ENCODE assay signal across 31 cellular contexts in genomic region chr5:37945446-37945845, GRCh38.
"Had no signal": no experiment of that assay in that cellular context is flagged by ENCODE, and none has a peak within 500 bp of the region (broad histone marks: within the 10 kb centered on the region; RNA-seq: fewer than 3 reads in every experiment).

No MANE protein-coding gene starts in this region.

- ATAC-seq: activated naive CD4-positive, alpha-beta T cell treated with anti-CD3 and anti-CD28 coated beads, Interleukin-2, amount 50 U/mL, for 72 hours; activated naive CD8-positive, alpha-beta T cell treated with anti-CD3 and anti-CD28 coated beads, Interleukin-2, amount 50 U/mL, for 24 hours; activated T-cell treated with anti-CD3 and anti-CD28 coated beads, Interleukin-2, amount 50 U/mL, for 4 hours; activated T-cell treated with anti-CD3 and anti-CD28 coated beads, Interleukin-2, amount 50 U/mL, for 72 hours; activated T-helper 17 cell treated with anti-CD3 and anti-CD28 coated beads, Interleukin-2, amount 50 U/mL, for 72 hours had no signal

- H3K4me1 ChIP-seq: adrenal gland, ascending aorta, breast epithelium had no signal

- H3K36me3 ChIP-seq: adrenal gland, ascending aorta, brain microvascular endothelial cell, breast epithelium, cardiac muscle cell had no signal

- H3K27ac ChIP-seq: adrenal gland, ascending aorta, brain microvascular endothelial cell, breast epithelium, cardiac muscle cell had no signal

- H3K9me3 ChIP-seq: adrenal gland, ascending aorta, breast epithelium had no signal

- DNase-seq: activated effector memory CD4-positive, alpha-beta T cell treated with anti-CD3 and anti-CD28 coated beads, Interleukin-2, amount 50 U/mL, for 16 hours; activated effector memory CD4-positive, alpha-beta T cell treated with Interleukin-2 at 50 U/mL for 16 hours; activated gamma-delta T cell; activated gamma-delta T cell treated with Interleukin-2 at 50 U/mL for 16 hours; activated naive CD4-positive, alpha-beta T cell; activated naive CD4-positive, alpha-beta T cell treated with anti-CD3 and anti-CD28 coated beads for 36 hours; activated naive CD4-positive, alpha-beta T cell treated with anti-CD3 and anti-CD28 coated beads, Interleukin-2, amount 10 ng/mL, durations not matched to agents 7 days and 5 days; activated naive CD4-positive, alpha-beta T cell treated with anti-CD3 and anti-CD28 coated beads, Interleukin-2, amount 50 U/mL, for 16 hours; activated naive CD4-positive, alpha-beta T cell treated with Interleukin-2 at 50 U/mL for 16 hours; activated naive CD8-positive, alpha-beta T cell treated with anti-CD3 and anti-CD28 coated beads for 36 hours; activated naive CD8-positive, alpha-beta T cell treated with anti-CD3 and anti-CD28 coated beads, Interleukin-2, amount 10 ng/mL, durations not matched to agents 7 days and 5 days; activated naive CD8-positive, alpha-beta T cell treated with anti-CD3 and anti-CD28 coated beads, Interleukin-2, amount 50 U/mL, for 24 hours; activated T-cell treated with anti-CD3 and anti-CD28 coated beads, Interleukin-2, amount 50 U/mL, for 1 hour; activated T-cell treated with anti-CD3 and anti-CD28 coated beads, Interleukin-2, amount 50 U/mL, for 24 hours; activated T-cell treated with anti-CD3 and anti-CD28 coated beads, Interleukin-2, amount 50 U/mL, for 4 hours; activated T-cell treated with anti-CD3 and anti-CD28 coated beads, Interleukin-2, amount 50 U/mL, for 48 hours; activated T-cell treated with anti-CD3 and anti-CD28 coated beads, Interleukin-2, amount 50 U/mL, for 72 hours; adrenal gland; amniotic stem cell; amygdala; anterior cingulate cortex; aorta; brain microvascular endothelial cell; caudate nucleus; central memory CD4-positive, alpha-beta T cell; cerebellar nuclear complex had no signal

- H3K4me3 ChIP-seq: adrenal gland, ascending aorta, breast epithelium, cardiac muscle cell had no signal

- H3K27me3 ChIP-seq: ascending aorta, brain microvascular endothelial cell, breast epithelium, cardiac muscle cell had no signal
